Comparison of ENCODE assay signal across 8 cellular contexts in genomic region chr4:139300431-139301142, GRCh38. TPM values are rescaled to one million over a fixed set of nuclear protein-coding genes. Genes with fewer than 3 reads are reported as not detected.
DNase-seq lines count a peak whose midpoint lies in the region; ATAC-seq, FAIRE-seq and TF ChIP-seq lines count a peak whose summit lies in the region.

No MANE protein-coding gene starts in this region.

- H3K4me1 Mint-ChIP-seq in activated T-helper 17 cell treated with anti-CD3 and anti-CD28 coated beads, Interleukin-2, amount 50 U/mL, for 72 hours, result peaks cover 8% of the 10 kb centered on the region

- H3K36me3 Mint-ChIP-seq in activated T-helper 17 cell treated with anti-CD3 and anti-CD28 coated beads, Interleukin-2, amount 50 U/mL, for 72 hours (ENCODE audit: low read depth), result peaks cover 47% of the 10 kb centered on the region

- no peaks in the 10 kb centered on the region for H3K9me3 Mint-ChIP-seq in activated T-helper 17 cell treated with anti-CD3 and anti-CD28 coated beads, Interleukin-2, amount 50 U/mL, for 72 hours

- intact Hi-C loops in Right ventricle myocardium superior (cut with DNase I), result no loop called here

- H3K4me1 ChIP-seq in KMS-11 (ENCODE audit: low read depth, poor library complexity, severe bottlenecking), result peaks cover 61% of the 10 kb centered on the region

- no peaks in the 10 kb centered on the region for H3K27me3 ChIP-seq in KMS-11 (ENCODE audit: insufficient read depth, low read depth)

- peak overlapping the region; percentile 97 for H3K9ac ChIP-seq in KMS-11

- H3K27me3 Mint-ChIP-seq in activated T-helper 17 cell treated with anti-CD3 and anti-CD28 coated beads, Interleukin-2, amount 50 U/mL, for 72 hours, result no peaks in the 10 kb centered on the region

- DNase-seq in Right ventricle myocardium superior (no peak), pons (ENCODE audit: low spot score) (peak; percentile 57), NK-92 (lab: John Stamatoyannopoulos, UW; ENCODE audit: unreplicated experiment) (no peak)

- peaks cover 26% of the 10 kb centered on the region for H4K20me1 ChIP-seq in KMS-11 (ENCODE audit: insufficient read depth)

- H3K79me2 ChIP-seq in KMS-11 (ENCODE audit: insufficient read depth, low read depth), result peaks cover 78% of the 10 kb centered on the region

- H3K36me3 ChIP-seq in KMS-11 (ENCODE audit: insufficient read depth), result peaks cover 3% of the 10 kb centered on the region; the same call in 1 of the 2 replicates

- H3K27ac Mint-ChIP-seq in activated T-helper 17 cell treated with anti-CD3 and anti-CD28 coated beads, Interleukin-2, amount 50 U/mL, for 72 hours, result peak overlapping the region; percentile 97

- ATAC-seq in GM21528 (IDR thresholded peaks at IDR 0.05; ENCODE audit: low FRiP score, unreplicated experiment), result peak; percentile 13
- peak; percentile 53 for ATAC-seq in activated T-helper 17 cell treated with anti-CD3 and anti-CD28 coated beads, Interleukin-2, amount 50 U/mL, for 72 hours (replicated peaks)
- peak; percentile 12 for ATAC-seq in Right ventricle myocardium superior (ENCODE audit: poor library complexity)
- ATAC-seq in GM18520 (IDR thresholded peaks at IDR 0.05; ENCODE audit: unreplicated experiment), result no peak

- H3K4me2 ChIP-seq in KMS-11, result peak overlapping the region; percentile 89

- H3K27ac ChIP-seq in KMS-11, result peak overlapping the region; percentile 98

- H2AFZ ChIP-seq in KMS-11 (ENCODE audit: low read depth), result peak overlapping the region; percentile 52; the same call in 1 of the 2 replicates

- peak overlapping the region; percentile 85 for H3K4me3 Mint-ChIP-seq in activated T-helper 17 cell treated with anti-CD3 and anti-CD28 coated beads, Interleukin-2, amount 50 U/mL, for 72 hours

- FAIRE-seq in G401.6 (lab: Jason Lieb, UNC), result peak; percentile 74

- 0 out of 2 replicates have a peak, but pooled peaks have one; percentile 4 for TF ChIP-seq CTCF in KMS-11 (conservative IDR thresholded peaks at IDR 0.05; ENCODE audit: low read depth, low read length)

- H3K4me3 ChIP-seq in KMS-11 (IDR thresholded peaks at IDR 0.05; ENCODE audit: insufficient read depth, low read depth, low read length), result peak overlapping the region; percentile 43

RNA-seq across cellular contexts. Expression of gene NAA15, which starts 0.7 kb away (rescaled TPM):
- 100 to 1,000 TPM in 1 of 2 donors, 10 to 100 TPM in 1; 54.2 to 106 TPM for total RNA-seq in activated T-helper 17 cell treated with anti-CD3 and anti-CD28 coated beads, Interleukin-2, amount 50 U/mL, for 72 hours
- total RNA-seq in Right ventricle myocardium superior, result 36.6 TPM

RNA-seq across cellular contexts. Expression of gene NDUFC1, which starts 1.7 kb away (rescaled TPM):
- 10 to 100 TPM; 34.9 to 43.6 TPM for total RNA-seq in activated T-helper 17 cell treated with anti-CD3 and anti-CD28 coated beads, Interleukin-2, amount 50 U/mL, for 72 hours
- total RNA-seq in Right ventricle myocardium superior, result 225 TPM

RNA-seq across cellular contexts. Expression of gene MGARP, which starts 20.6 kb away (rescaled TPM):
- total RNA-seq in activated T-helper 17 cell treated with anti-CD3 and anti-CD28 coated beads, Interleukin-2, amount 50 U/mL, for 72 hours, result under 1 TPM in 1 of 2 donors, not detected in 1; 0.98 TPM
- total RNA-seq in Right ventricle myocardium superior, result 0.48 TPM
